In genomic region chr2:230411484-230412368, GRCh38 we compare ENCODE assay signal across 8 cellular contexts. TPM values are rescaled to one million over a fixed set of nuclear protein-coding genes. Genes with fewer than 3 reads are reported as not detected.
A peak's percentile ranks its signal among the peaks of the same experiment; 100 is the strongest.
DNase-seq lines count a peak whose midpoint lies in the region; ATAC-seq, FAIRE-seq and TF ChIP-seq lines count a peak whose summit lies in the region.

No MANE protein-coding gene starts in this region.

- peak overlapping the region; percentile 64 to 86 for H3K27ac ChIP-seq in A549
- peak overlapping the region; percentile 86 to 99 for H3K27ac ChIP-seq in lung (ENCODE audit: low read depth in 1 of 2, low read length in 1 of 2)

- no peaks in the 10 kb centered on the region for H3K9me3 ChIP-seq in A549
- H3K9me3 ChIP-seq in lung (ENCODE audit: control insufficient read depth in 2 of 2, insufficient read depth in 1 of 2, low read length in 1 of 2), result peaks cover 0 to 1% of the 10 kb centered on the region in 2 donors

- TF ChIP-seq CTCF in A549 (IDR thresholded peaks at IDR 0.05) (no peak), lung (IDR thresholded peaks at IDR 0.05; ENCODE audit: control extremely low read depth, extremely low read depth) (no peak)

- no peaks in the 10 kb centered on the region for H3K36me3 ChIP-seq in lung (ENCODE audit: control insufficient read depth in 2 of 2, insufficient read depth in 2 of 2, low read length in 2 of 2)

- H3K4me1 ChIP-seq in A549 (peaks cover 7% of the 10 kb centered on the region; the same call in 2 of the 3 replicates), lung (ENCODE audit: control insufficient read depth in 2 of 2, insufficient read depth in 2 of 2, low read length in 2 of 2) (peaks cover 0 to 35% of the 10 kb centered on the region in 2 donors)

- peak overlapping the region; percentile 64 for H3K4me3 ChIP-seq in A549
- peak overlapping the region; percentile 55 for H3K4me3 ChIP-seq in lung

- CTCF ChIA-PET in A549 (lab: Yijun Ruan, JAX), result no interaction called here

- no peak; the same call in none of the 2 replicates for TF ChIP-seq POLR2A in A549 (IDR thresholded peaks at IDR 0.05; ENCODE audit: low read length)

- ATAC-seq in A549, result peak; percentile 77 to 89
- peak; percentile 62 for ATAC-seq in GM18502 (IDR thresholded peaks at IDR 0.05; ENCODE audit: poor library complexity, unreplicated experiment)
- peak; percentile 55 for ATAC-seq in HG02852 (IDR thresholded peaks at IDR 0.05; ENCODE audit: unreplicated experiment)
- peak; percentile 79 for ATAC-seq in lung (ENCODE audit: insufficient read depth, low FRiP score)

- TF ChIP-seq EP300 in A549 (IDR thresholded peaks at IDR 0.05), result no peak

- POLR2A ChIA-PET in A549 (lab: Yijun Ruan, JAX), result no interaction called here

- FAIRE-seq in A549 (lab: Jason Lieb, UNC), result no peak

- peak overlapping the region; percentile 80 for H3K4me2 ChIP-seq in A549

- H3K27me3 ChIP-seq in lung (ENCODE audit: control insufficient read depth, insufficient read depth), result no peaks in the 10 kb centered on the region

- DNase-seq in A549 (ENCODE audit: low read depth in 1 of 2, low spot score in 1 of 2) (peak; percentile 30 to 70), NCI-H226 (peak; percentile 41), lung (ENCODE audit: low spot score) (peak; percentile 51)
- peak; percentile 44 for DNase-seq in activated CD4-positive, alpha-beta T cell treated with anti-CD3 and anti-CD28 coated beads, Interleukin-2, amount 50 U/mL, for 1 hour
- DNase-seq in effector CD8-positive, alpha-beta T cell (lab: John Stamatoyannopoulos, UW), result peak; percentile 27
- peak; percentile 46 for DNase-seq in stimulated activated CD8-positive, alpha-beta memory T cell treated with anti-CD3 and anti-CD28 coated beads, Interleukin-12 subunit alpha, Interleukin-12 subunit beta, amount 100 ng/mL, for 4 hours (ENCODE audit: low read depth)

- 1% methylated on average over 43 of the region's 61 CpGs for WGBS in A549 (ENCODE audit: missing lambda C conversion rate)
- 1% methylated on average over 61 of the region's 61 CpGs for WGBS in lung, 2 donors

- TF ChIP-seq RAD21 in A549 (conservative IDR thresholded peaks at IDR 0.05 in 1 of 2, IDR thresholded peaks at IDR 0.05 in 1 of 2), result peak in 1 of 2 experiments; percentile 16; a peak in 1 of 5 replicates

TF ChIP-seq in A549, 52 proteins besides CTCF, POLR2A, EP300 and RAD21:
- TF ChIP-seq POLR2AphosphoS2 (conservative IDR thresholded peaks at IDR 0.05; ENCODE audit: low read length), result no peak
- TF ChIP-seq, protein P1, sequence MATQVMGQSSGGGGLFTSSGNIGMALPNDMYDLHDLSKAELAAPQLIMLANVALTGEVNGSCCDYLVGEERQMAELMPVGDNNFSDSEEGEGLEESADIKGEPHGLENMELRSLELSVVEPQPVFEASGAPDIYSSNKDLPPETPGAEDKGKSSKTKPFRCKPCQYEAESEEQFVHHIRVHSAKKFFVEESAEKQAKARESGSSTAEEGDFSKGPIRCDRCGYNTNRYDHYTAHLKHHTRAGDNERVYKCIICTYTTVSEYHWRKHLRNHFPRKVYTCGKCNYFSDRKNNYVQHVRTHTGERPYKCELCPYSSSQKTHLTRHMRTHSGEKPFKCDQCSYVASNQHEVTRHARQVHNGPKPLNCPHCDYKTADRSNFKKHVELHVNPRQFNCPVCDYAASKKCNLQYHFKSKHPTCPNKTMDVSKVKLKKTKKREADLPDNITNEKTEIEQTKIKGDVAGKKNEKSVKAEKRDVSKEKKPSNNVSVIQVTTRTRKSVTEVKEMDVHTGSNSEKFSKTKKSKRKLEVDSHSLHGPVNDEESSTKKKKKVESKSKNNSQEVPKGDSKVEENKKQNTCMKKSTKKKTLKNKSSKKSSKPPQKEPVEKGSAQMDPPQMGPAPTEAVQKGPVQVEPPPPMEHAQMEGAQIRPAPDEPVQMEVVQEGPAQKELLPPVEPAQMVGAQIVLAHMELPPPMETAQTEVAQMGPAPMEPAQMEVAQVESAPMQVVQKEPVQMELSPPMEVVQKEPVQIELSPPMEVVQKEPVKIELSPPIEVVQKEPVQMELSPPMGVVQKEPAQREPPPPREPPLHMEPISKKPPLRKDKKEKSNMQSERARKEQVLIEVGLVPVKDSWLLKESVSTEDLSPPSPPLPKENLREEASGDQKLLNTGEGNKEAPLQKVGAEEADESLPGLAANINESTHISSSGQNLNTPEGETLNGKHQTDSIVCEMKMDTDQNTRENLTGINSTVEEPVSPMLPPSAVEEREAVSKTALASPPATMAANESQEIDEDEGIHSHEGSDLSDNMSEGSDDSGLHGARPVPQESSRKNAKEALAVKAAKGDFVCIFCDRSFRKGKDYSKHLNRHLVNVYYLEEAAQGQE (IDR thresholded peaks at IDR 0.05), result no peak
- no peak for TF ChIP-seq CBX8 (IDR thresholded peaks at IDR 0.05)
- TF ChIP-seq, protein P2, sequence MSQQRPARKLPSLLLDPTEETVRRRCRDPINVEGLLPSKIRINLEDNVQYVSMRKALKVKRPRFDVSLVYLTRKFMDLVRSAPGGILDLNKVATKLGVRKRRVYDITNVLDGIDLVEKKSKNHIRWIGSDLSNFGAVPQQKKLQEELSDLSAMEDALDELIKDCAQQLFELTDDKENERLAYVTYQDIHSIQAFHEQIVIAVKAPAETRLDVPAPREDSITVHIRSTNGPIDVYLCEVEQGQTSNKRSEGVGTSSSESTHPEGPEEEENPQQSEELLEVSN (IDR thresholded peaks at IDR 0.05; ENCODE audit: borderline replicate concordance, low read depth), result peak; percentile 56; the same call in 1 of the 2 replicates
- peak; percentile 42; the same call in 1 of the 2 replicates for TF ChIP-seq PHF8 (IDR thresholded peaks at IDR 0.05; ENCODE audit: borderline replicate concordance, low read depth)
- TF ChIP-seq USF2 (IDR thresholded peaks at IDR 0.05), result no peak
- no peak for TF ChIP-seq EHF (CRISPR knock-in tag; IDR thresholded peaks at IDR 0.05)
- TF ChIP-seq, protein P3, sequence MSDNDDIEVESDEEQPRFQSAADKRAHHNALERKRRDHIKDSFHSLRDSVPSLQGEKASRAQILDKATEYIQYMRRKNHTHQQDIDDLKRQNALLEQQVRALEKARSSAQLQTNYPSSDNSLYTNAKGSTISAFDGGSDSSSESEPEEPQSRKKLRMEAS (IDR thresholded peaks at IDR 0.05), result peak; percentile 36
- TF ChIP-seq SREBF2 (IDR thresholded peaks at IDR 0.05), result no peak
- no peak for TF ChIP-seq BCL3 (IDR thresholded peaks at IDR 0.05)
- no peak for TF ChIP-seq CHD2 (IDR thresholded peaks at IDR 0.05; ENCODE audit: low read length, partially characterized antibody)
TF ChIP-seq in A549: peak in this region for 3.

RNA-seq across cellular contexts. Expression of gene SP100, which starts 4.3 kb away (rescaled TPM):
- polyA plus RNA-seq in A549 (2011; rRNA removed) (33.5 and 39.8 TPM in 2 replicates), A549 (2017; fragmentation: RNase III; extraction: RNeasy Plus Mini Kit Qiagen cat#74134 plus additional on column Dnase treatment) (22.4 to 25.5 TPM (median 23.7 TPM) in 3 replicates), lung (10 to 100 TPM; 56.2 to 72.8 TPM)
- polyA plus RNA-seq in A549 (2012; cell fraction: cytosol; rRNA removed), result 9.3 and 9.8 TPM in 2 replicates
- polyA plus RNA-seq in A549 (2012; cell fraction: nucleus; rRNA removed), result 4.5 and 4.7 TPM in 2 replicates
- 15.4 and 20.8 TPM in 2 replicates for polyA minus RNA-seq in A549 (2011; rRNA and poly(A)+ RNA removed)
- 100 to 1,000 TPM in 1 of 2 donors, 10 to 100 TPM in 1; 89.3 to 128 TPM for total RNA-seq in lung

Comparison
In these comparisons a context has a peak if more than half of its experiments do, and no peak if none do; other contexts are left out.
1. Peak in every context shown above with its lines: DNase-seq, ATAC-seq, H3K4me3 ChIP-seq and H3K27ac ChIP-seq.